Comparison of ENCODE assay signal across 2 cellular contexts in genomic region chr19:6767081-6767356, GRCh38.
TF ChIP-seq lines count a peak whose summit lies in the region.

No MANE protein-coding gene starts in this region.

TF ChIP-seq in SK-N-SH, 30 proteins besides CTCF, POLR2A, EP300 and RAD21 (continued from another document):
- no peak for TF ChIP-seq GABPA (IDR thresholded peaks at IDR 0.05; ENCODE audit: low read depth)
- no peak for TF ChIP-seq PBX3 (IDR thresholded peaks at IDR 0.05)
- TF ChIP-seq CHD2 (IDR thresholded peaks at IDR 0.05; ENCODE audit: low read length, partially characterized antibody), result no peak
- TF ChIP-seq ZBTB33 (IDR thresholded peaks at IDR 0.05; ENCODE audit: borderline replicate concordance, low read depth), result no peak
- TF ChIP-seq RFX5 (IDR thresholded peaks at IDR 0.05; ENCODE audit: low read length), result no peak
- no peak for TF ChIP-seq FOXM1 (IDR thresholded peaks at IDR 0.05; ENCODE audit: low read depth)
- no peak for TF ChIP-seq SMC3 (IDR thresholded peaks at IDR 0.05; ENCODE audit: low read depth, low read length)
- no peak for TF ChIP-seq USF2 (IDR thresholded peaks at IDR 0.05; ENCODE audit: borderline replicate concordance, low read depth, low read length)
- no peak for TF ChIP-seq YY1 (IDR thresholded peaks at IDR 0.05; ENCODE audit: low read depth)
- no peak for TF ChIP-seq NRF1 (IDR thresholded peaks at IDR 0.05; ENCODE audit: low read depth, low read length)
- no peak for TF ChIP-seq ELF1 (IDR thresholded peaks at IDR 0.05)
- TF ChIP-seq FOXJ3 (CRISPR knock-in tag; IDR thresholded peaks at IDR 0.05), result no peak
- TF ChIP-seq MXI1 (IDR thresholded peaks at IDR 0.05; ENCODE audit: low read depth, low read length), result no peak
- TF ChIP-seq TEAD4 (IDR thresholded peaks at IDR 0.05; ENCODE audit: borderline replicate concordance, insufficient read depth), result no peak
TF ChIP-seq in SK-N-SH: peak in this region for 0.

TF ChIP-seq in SK-N-SH treated with all-trans-retinoic acid at 6 μM for 48 hours, 23 proteins besides CTCF, POLR2A, EP300 and RAD21 (continued from another document):
- no peak for TF ChIP-seq ZFP3 (CRISPR knock-in tag; IDR thresholded peaks at IDR 0.05)
